Comparison of ENCODE assay signal across 9 cellular contexts in genomic region chr18:57334383-57334782, GRCh38. TPM values are rescaled to one million over a fixed set of nuclear protein-coding genes. Genes with fewer than 3 reads are reported as not detected.
"Had no signal": no experiment of that assay in that cellular context is flagged by ENCODE, and none has a peak within 500 bp of the region (broad histone marks: within the 10 kb centered on the region; RNA-seq: fewer than 3 reads in every experiment).

No MANE protein-coding gene starts in this region.

- FAIRE-seq: G401.6, GM12878, GM12891, GM12892, GM18507, GM19239 had no signal

- H3K4me3 ChIP-seq: GM12878 had no signal

- ATAC-seq: GM12878 had no signal

- DNase-seq: GDM1, GF-D8 had no signal

RNA-seq across cellular contexts. Expression of gene ST8SIA3, which starts 18.0 kb away (rescaled TPM):
- total RNA-seq: G401 had no signal
- polyA plus RNA-seq: GM12878 had no signal
